Comparison of ENCODE assay signal across 17 cellular contexts in the genomic region with DNA sequence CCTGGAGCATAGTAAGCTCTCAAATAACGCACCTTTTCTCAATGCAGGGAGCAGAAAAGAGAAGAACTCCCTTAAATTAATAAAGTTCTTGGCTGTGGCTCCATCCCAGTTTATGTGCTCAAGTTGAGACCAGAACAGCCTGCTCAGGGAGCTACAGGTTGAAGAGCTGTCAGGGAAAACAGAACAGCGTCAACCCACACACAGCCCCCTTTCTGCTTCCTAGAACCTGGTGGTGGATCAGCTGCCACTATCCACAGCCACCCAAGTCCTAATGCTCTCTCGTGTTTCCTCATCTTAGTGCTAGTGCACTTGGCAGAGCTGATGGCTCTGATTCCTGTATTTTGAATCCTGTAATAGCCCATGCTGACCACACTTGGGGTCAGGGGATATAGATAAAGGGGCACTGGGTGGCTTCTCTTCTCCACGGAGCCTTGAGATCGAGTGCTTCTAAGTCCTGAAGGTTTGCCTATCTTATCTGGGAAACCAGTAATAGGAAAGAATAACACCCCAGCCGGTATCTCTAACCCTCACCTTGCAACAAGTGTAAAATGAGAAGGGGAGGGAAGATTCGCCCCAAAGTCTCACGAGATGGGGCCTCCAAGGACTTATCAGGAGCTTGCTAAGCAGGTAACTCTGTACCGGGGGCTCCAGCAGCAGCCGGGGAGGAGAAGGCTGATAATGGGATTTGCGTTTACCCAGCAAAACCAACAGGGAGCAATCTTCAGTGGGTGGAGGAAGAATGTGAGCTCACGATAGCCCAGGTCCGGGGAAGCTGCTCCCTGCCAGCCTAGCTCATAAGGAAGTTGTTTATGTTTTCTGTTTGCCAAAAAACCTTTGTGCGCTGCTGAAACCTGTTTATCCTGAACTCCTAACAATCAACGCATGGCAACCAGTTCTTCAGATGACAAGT.
DNase-seq lines count a peak whose midpoint lies in the region; ATAC-seq and TF ChIP-seq lines count a peak whose summit lies in the region.
"Had no signal": no experiment of that assay in that cellular context is flagged by ENCODE, and none has a peak within 500 bp of the region (broad histone marks: within the 10 kb centered on the region; RNA-seq: fewer than 3 reads in every experiment).

No MANE protein-coding gene starts in this region.

- H3K9me3 Mint-ChIP-seq in WTC11, result no peaks in the 10 kb centered on the region
- H3K9me3 Mint-ChIP-seq: CD4-positive, CD25-positive, alpha-beta regulatory T cell; dendritic cell treated with granulocyte-macrophage colony-stimulating factor and Interleukin-4, amounts not matched to agents 40 ng/mL and 50 ng/mL, for 4 days; natural killer cell treated with Interleukin-12 subunit alpha and Interleukin-12 subunit beta and Interleukin-15 and Interleukin-18, amount 100 ng/mL, for 72 hours had no signal

- H3K79me2 ChIP-seq in mammary epithelial cell (ENCODE audit: insufficient read depth, low read length), result no peaks in the 10 kb centered on the region

- BruUV-seq in mammary epithelial cell (replicated peaks; lab: Mats Ljungman, UMichigan), result no TSS peak

- no peaks in the 10 kb centered on the region for H3K9me3 ChIP-seq in mammary epithelial cell (replicated peaks; ENCODE audit: insufficient read depth, low read length)
- H3K9me3 ChIP-seq: lower lobe of right lung, testis had no signal

- H3K36me3 Mint-ChIP-seq in WTC11, result no peaks in the 10 kb centered on the region
- H3K36me3 Mint-ChIP-seq: activated CD8-positive, alpha-beta memory T cell treated with anti-CD3 and anti-CD28 coated beads, Interleukin-2, amount 10 ng/mL, durations not matched to agents 7 days and 5 days; CD4-positive, CD25-positive, alpha-beta regulatory T cell; natural killer cell treated with Interleukin-12 subunit alpha and Interleukin-12 subunit beta and Interleukin-15 and Interleukin-18, amount 100 ng/mL, for 72 hours had no signal

- H3K27ac Mint-ChIP-seq in WTC11, result no peak overlapping the region
- H3K27ac Mint-ChIP-seq: activated CD8-positive, alpha-beta memory T cell treated with anti-CD3 and anti-CD28 coated beads, Interleukin-2, amount 10 ng/mL, durations not matched to agents 7 days and 5 days; CD4-positive, CD25-positive, alpha-beta regulatory T cell; dendritic cell treated with granulocyte-macrophage colony-stimulating factor and Interleukin-4, amounts not matched to agents 40 ng/mL and 50 ng/mL, for 4 days had no signal

- TF ChIP-seq CTCF in WTC11 (IDR thresholded peaks at IDR 0.05) (no peak), mammary epithelial cell (conservative IDR thresholded peaks at IDR 0.05 in 1 of 2, IDR thresholded peaks at IDR 0.05 in 1 of 2; ENCODE audit: extremely low read depth in 1 of 2, insufficient read depth in 1 of 2, low read depth in 1 of 2, low read length in 2 of 2) (no peak)

- no peak overlapping the region for H2AFZ ChIP-seq in mammary epithelial cell (ENCODE audit: low read depth, low read length)

- H3K9ac ChIP-seq in mammary epithelial cell (ENCODE audit: insufficient read depth, low read length), result no peak overlapping the region

- H3K36me3 ChIP-seq in mammary epithelial cell (ENCODE audit: insufficient read depth, low read length), result no peaks in the 10 kb centered on the region
- H3K36me3 ChIP-seq: lower lobe of right lung had no signal

- H3K4me2 ChIP-seq in mammary epithelial cell (ENCODE audit: insufficient read depth, low read depth, low read length), result no peak overlapping the region

- no peak overlapping the region for H3K27ac ChIP-seq in mammary epithelial cell (ENCODE audit: insufficient read depth, low read depth, low read length)
- H3K27ac ChIP-seq: lower lobe of right lung, testis had no signal

- peaks cover 14% of the 10 kb centered on the region for H3K4me1 ChIP-seq in mammary epithelial cell (ENCODE audit: insufficient read depth, low read length)
- H3K4me1 ChIP-seq: lower lobe of right lung, testis had no signal

- H3K27me3 Mint-ChIP-seq in WTC11 (ENCODE audit: low read depth), result no peaks in the 10 kb centered on the region

- dilution Hi-C loops in mammary epithelial cell (cut with HindIII; ENCODE audit: low sequenced_read_pairs), result no loop called here

- in situ Hi-C loops in mammary epithelial cell (cut with MboI; ENCODE audit: low sequenced_read_pairs in 2 of 2), result no loop called here

- intact Hi-C loops in mammary epithelial cell (cut with micrococcal nuclease), result no loop called here

- no peak overlapping the region for H3K4me3 Mint-ChIP-seq in WTC11
- H3K4me3 Mint-ChIP-seq: activated CD8-positive, alpha-beta memory T cell treated with anti-CD3 and anti-CD28 coated beads, Interleukin-2, amount 10 ng/mL, durations not matched to agents 7 days and 5 days; dendritic cell treated with granulocyte-macrophage colony-stimulating factor and Interleukin-4, amounts not matched to agents 40 ng/mL and 50 ng/mL, for 4 days; natural killer cell treated with Interleukin-12 subunit alpha and Interleukin-12 subunit beta and Interleukin-15 and Interleukin-18, amount 100 ng/mL, for 72 hours had no signal

- no peak overlapping the region for H3K4me3 ChIP-seq in mammary epithelial cell (replicated peaks in 1 of 3; ENCODE audit: insufficient read depth in 1 of 3, low read depth in 2 of 3, low read length in 3 of 3)
- H3K4me3 ChIP-seq: lower lobe of right lung, testis had no signal

- CTCF ChIA-PET in WTC11 (lab: Charles Lee), result interaction anchor here (0.5 to 1.7 kb wide), 14 partner anchors 10 to 302 kb away, joined by 3 to 8 read pairs (median 4); no protein-coding TSS in a partner anchor
- CTCF ChIA-PET in mammary epithelial cell (lab: Charles Lee; ENCODE audit: low non-redundant PET), result interaction anchor here (0.5 kb wide), 1 partner anchor 890 kb away, joined by 4 read pairs; no protein-coding TSS in a partner anchor

- ATAC-seq in WTC11 (peak; percentile 87), HG03025 (IDR thresholded peaks at IDR 0.05; ENCODE audit: low FRiP score, unreplicated experiment) (no peak)
- ATAC-seq: activated CD8-positive, alpha-beta memory T cell treated with anti-CD3 and anti-CD28 coated beads, Interleukin-2, amount 10 ng/mL, durations not matched to agents 7 days and 5 days; lower lobe of right lung; natural killer cell treated with Interleukin-12 subunit alpha and Interleukin-12 subunit beta and Interleukin-15 and Interleukin-18, amount 100 ng/mL, for 72 hours; PC-3 had no signal

- H3K4me1 Mint-ChIP-seq in WTC11, result peaks cover 36% of the 10 kb centered on the region

- 91% methylated on average over 13 of the region's 15 CpGs for WGBS in mammary epithelial cell (ENCODE audit: low coverage, missing lambda C conversion rate)

- DNase-seq in NCI-H510A treated with DMSO at 0.1 percent for 48 hours (lab: John Stamatoyannopoulos, UW) (peak; percentile 22), NCI-H510A (lab: John Stamatoyannopoulos, UW) (no peak), WTC11 (ENCODE audit: low spot score) (peak; percentile 33), iPS-NIHi7 (ENCODE audit: extremely low spot score) (peak; percentile 63), ureter (ENCODE audit: low spot score) (peak; percentile 46), mammary epithelial cell (no peak), D341Med (ENCODE audit: low spot score) (no peak)
- DNase-seq: activated CD8-positive, alpha-beta memory T cell treated with anti-CD3 and anti-CD28 coated beads, Interleukin-2, amount 10 ng/mL, durations not matched to agents 7 days and 5 days; activated naive CD4-positive, alpha-beta T cell; CD4-positive, CD25-positive, alpha-beta regulatory T cell; lower lobe of right lung; NCI-H446; PC-3; testis had no signal

- H3K27me3 ChIP-seq in mammary epithelial cell (ENCODE audit: insufficient read depth, low read length), result no peaks in the 10 kb centered on the region
- H3K27me3 ChIP-seq: testis had no signal

- H4K20me1 ChIP-seq in mammary epithelial cell (ENCODE audit: insufficient read depth, low read length), result no peaks in the 10 kb centered on the region

- POLR2A ChIA-PET in WTC11 (lab: Charles Lee), result no interaction called here

TF ChIP-seq in WTC11, 78 proteins besides CTCF, POLR2A, EP300 and RAD21:
- TF ChIP-seq NFE2L1 (CRISPR knock-in tag; IDR thresholded peaks at IDR 0.05), result no peak
- peak; percentile 36; the same call in 1 of the 2 replicates for TF ChIP-seq FOXK1 (CRISPR knock-in tag; IDR thresholded peaks at IDR 0.05)

Comparison
In these comparisons a context has a peak if more than half of its experiments do, and no peak if none do; other contexts are left out.
1. DNase-seq: peak in NCI-H510A treated with DMSO at 0.1 percent for 48 hours (single experiment), WTC11 (single experiment), iPS-NIHi7 (single experiment) and ureter (single experiment); none in NCI-H510A (single experiment), mammary epithelial cell (single experiment) and D341Med (single experiment).